In the genomic region with DNA sequence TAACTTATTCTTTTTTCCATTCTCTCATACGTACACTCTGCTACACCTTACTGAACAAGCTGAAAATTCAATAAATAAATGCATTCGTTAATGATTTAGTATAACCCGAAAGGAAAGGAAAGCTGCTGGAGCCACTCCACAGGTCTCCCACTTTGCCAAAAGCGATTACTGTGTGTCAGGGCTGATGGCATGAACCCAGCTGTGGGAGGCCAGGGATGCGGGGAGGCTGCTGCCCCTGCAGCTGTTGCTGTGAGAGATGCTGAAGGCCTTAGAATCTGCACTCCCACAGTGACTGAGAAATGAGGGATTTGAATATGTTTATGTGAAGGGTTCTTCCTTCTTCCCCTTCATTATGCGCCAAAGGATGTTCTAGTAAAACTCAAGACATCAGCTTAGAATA, we compare ENCODE assay signal across 16 cellular contexts.
"Had no signal": no experiment of that assay in that cellular context is flagged by ENCODE, and none has a peak within 500 bp of the region (broad histone marks: within the 10 kb centered on the region; RNA-seq: fewer than 3 reads in every experiment).

No MANE protein-coding gene starts in this region.

- H3K4me3 ChIP-seq: coronary artery, heart left ventricle, lower lobe of right lung, neural progenitor cell, prostate gland, sigmoid colon, skin epidermis had no signal

- H3K27me3 ChIP-seq: heart left ventricle, neural progenitor cell, sigmoid colon had no signal

- H3K4me1 ChIP-seq: lower lobe of right lung, parathyroid adenoma, prostate gland, sigmoid colon had no signal

- H3K36me3 ChIP-seq: heart left ventricle, lower lobe of right lung, neural progenitor cell, prostate gland, sigmoid colon had no signal

- H3K9me3 ChIP-seq: heart left ventricle, lower lobe of right lung, prostate gland, sigmoid colon had no signal

- DNase-seq: effector CD4-positive, alpha-beta T cell; foreskin melanocyte; heart left ventricle; hippocampal formation; lower lobe of right lung; natural killer cell; nucleus accumbens; sigmoid colon; stimulated activated CD4-positive, alpha-beta T cell treated with anti-CD3 and anti-CD28 coated beads, Interleukin-2, amount 100 ng/mL, for 24 hours; stimulated activated naive CD4-positive, alpha-beta T cell treated with Interleukin-2 at 50 U/mL for 16 hours; trophoblast cell had no signal

- H3K27ac ChIP-seq: coronary artery, heart left ventricle, lower lobe of right lung, neural progenitor cell, parathyroid adenoma, prostate gland, sigmoid colon, skin epidermis had no signal
